20 cellular contexts compared by ENCODE assay signal in genomic region chr17:6505425-6506142, GRCh38. TPM values are rescaled to one million over a fixed set of nuclear protein-coding genes. Genes with fewer than 3 reads are reported as not detected.
DNase-seq lines count a peak whose midpoint lies in the region; ATAC-seq, FAIRE-seq and TF ChIP-seq lines count a peak whose summit lies in the region.
"Had no signal": no experiment of that assay in that cellular context is flagged by ENCODE, and none has a peak within 500 bp of the region (broad histone marks: within the 10 kb centered on the region; RNA-seq: fewer than 3 reads in every experiment).

No MANE protein-coding gene starts in this region.

- H3K79me1 ChIP-seq in mesendoderm (ENCODE audit: low read length) = no peaks in the 10 kb centered on the region

- H3K27ac Mint-ChIP-seq in Caco-2 (ENCODE audit: unreplicated experiment) = no peak overlapping the region
- H3K27ac Mint-ChIP-seq: natural killer cell treated with Interleukin-12 subunit alpha and Interleukin-12 subunit beta and Interleukin-15 and Interleukin-18, amount 100 ng/mL, for 72 hours; T-helper 17 cell had no signal

- ATAC-seq in heart left ventricle = no peak
- ATAC-seq: natural killer cell treated with Interleukin-12 subunit alpha and Interleukin-12 subunit beta and Interleukin-15 and Interleukin-18, amount 100 ng/mL, for 72 hours; T-helper 17 cell had no signal

- TF ChIP-seq POLR2A in endothelial cell of umbilical vein (IDR thresholded peaks at IDR 0.05; ENCODE audit: low read depth, low read length) (peak; percentile 52), heart left ventricle (IDR thresholded peaks at IDR 0.05) (no peak)

- H3K4me1 ChIP-seq in endothelial cell of umbilical vein (ENCODE audit: control insufficient read depth, extremely low read depth, insufficient read depth, low read length) = peaks cover 38% of the 10 kb centered on the region
- peaks cover 4% of the 10 kb centered on the region for H3K4me1 ChIP-seq in mesendoderm (ENCODE audit: control insufficient read depth, low read depth, low read length)
- H3K4me1 ChIP-seq in Caco-2 = no peaks in the 10 kb centered on the region
- H3K4me1 ChIP-seq in heart left ventricle = no peaks in the 10 kb centered on the region
- H3K4me1 ChIP-seq: left ventricle myocardium inferior had no signal

- H3K27ac ChIP-seq in endothelial cell of umbilical vein (ENCODE audit: insufficient read depth, low read depth, low read length) = peak overlapping the region; percentile 12
- no peak overlapping the region for H3K27ac ChIP-seq in mesendoderm (ENCODE audit: low read depth, low read length)
- H3K27ac ChIP-seq in heart left ventricle = no peak overlapping the region
- H3K27ac ChIP-seq: hepatocyte, left ventricle myocardium inferior, tibial artery had no signal

- H2AK5ac ChIP-seq in mesendoderm (ENCODE audit: low read length) = no peak overlapping the region

- no peak overlapping the region for H3K4me3 Mint-ChIP-seq in Caco-2 (ENCODE audit: unreplicated experiment)
- H3K4me3 Mint-ChIP-seq: natural killer cell treated with Interleukin-12 subunit alpha and Interleukin-12 subunit beta and Interleukin-15 and Interleukin-18, amount 100 ng/mL, for 72 hours; T-helper 17 cell had no signal

- H2BK15ac ChIP-seq in mesendoderm (replicated peaks; ENCODE audit: low read depth) = no peak overlapping the region

- intact Hi-C loops in endothelial cell of umbilical vein (cut with micrococcal nuclease) = loop anchor here (5.0 kb wide), 2 partner anchors 33 to 72 kb away; no protein-coding TSS in a partner anchor
- intact Hi-C loops in Caco-2 (cut with micrococcal nuclease; ENCODE audit: unreplicated experiment) = no loop called here
- intact Hi-C loops in heart left ventricle (cut with DNase I) = no loop called here

- no peak overlapping the region for H3K18ac ChIP-seq in mesendoderm (ENCODE audit: low read length)

- H3K9ac ChIP-seq in endothelial cell of umbilical vein (replicated peaks; ENCODE audit: extremely low read depth, insufficient read depth, low read length) (no peak overlapping the region), mesendoderm (ENCODE audit: low read length) (no peak overlapping the region)

- H3K23ac ChIP-seq in mesendoderm (ENCODE audit: low read length) = no peak overlapping the region

- H2BK5ac ChIP-seq in mesendoderm (ENCODE audit: low read length) = no peak overlapping the region

- no peak overlapping the region for H4K5ac ChIP-seq in mesendoderm (ENCODE audit: low read length)

- in situ Hi-C loops in ACHN (cut with HindIII; ENCODE audit: low pct_ligation_motif_present, low pct_unique_long_range_greater_than_20kb, low sequenced_read_pairs) (no loop called here), GM13976 (cut with MboI; ENCODE audit: low sequenced_read_pairs, unreplicated experiment) (no loop called here)

- H3K9me3 Mint-ChIP-seq in Caco-2 (ENCODE audit: unreplicated experiment) = no peaks in the 10 kb centered on the region
- H3K9me3 Mint-ChIP-seq: natural killer cell treated with Interleukin-12 subunit alpha and Interleukin-12 subunit beta and Interleukin-15 and Interleukin-18, amount 100 ng/mL, for 72 hours had no signal

- H3K4me2 ChIP-seq in endothelial cell of umbilical vein (ENCODE audit: insufficient read depth, low read length) (peak overlapping the region; percentile 52), mesendoderm (ENCODE audit: low read length) (no peak overlapping the region)
- H3K4me2 ChIP-seq: hepatocyte had no signal

- H3K9me1 ChIP-seq in endothelial cell of umbilical vein (replicated peaks; ENCODE audit: control insufficient read depth, extremely low read depth, insufficient read depth, low read length) = no peaks in the 10 kb centered on the region

- no peaks in the 10 kb centered on the region for H3K27me3 Mint-ChIP-seq in Caco-2 (ENCODE audit: insufficient read depth, unreplicated experiment)

- no peak overlapping the region for H3K4ac ChIP-seq in mesendoderm (ENCODE audit: low read depth, low read length)

- H3K56ac ChIP-seq in mesendoderm (ENCODE audit: low read length) = no peak overlapping the region

- DNase-seq in ACHN = peak; percentile 58
- DNase-seq in RCC 7860 (ENCODE audit: low spot score) = peak; percentile 73
- peak; percentile 56 for DNase-seq in endothelial cell of umbilical vein (ENCODE audit: low read depth, low spot score)
- DNase-seq in mesendoderm = peak; percentile 57
- DNase-seq in Caco-2 = no peak
- no peak for DNase-seq in heart left ventricle
- no peak for DNase-seq in GM13976 (ENCODE audit: low spot score)
- no peak for DNase-seq in NCI-H1092 treated with DMSO at 0.1 percent for 48 hours (lab: John Stamatoyannopoulos, UW)
- DNase-seq: activated CD4-positive, alpha-beta T cell treated with anti-CD3 and anti-CD28 coated beads for 1 hour; activated CD8-positive, alpha-beta memory T cell treated with anti-CD3 and anti-CD28 coated beads, Interleukin-2, amount 50 U/mL, for 4 hours; activated naive CD4-positive, alpha-beta T cell treated with Interleukin-2 at 50 U/mL for 16 hours; caudate nucleus; left ventricle myocardium inferior; NCI-H1930; NCI-H748 treated with DMSO at 0.1 percent for 48 hours; T-helper 17 cell had no signal

- H4K20me1 ChIP-seq in endothelial cell of umbilical vein (replicated peaks; ENCODE audit: control insufficient read depth, extremely low read depth, insufficient read depth, low read length) = no peaks in the 10 kb centered on the region

- TF ChIP-seq CTCF in endothelial cell of umbilical vein (IDR thresholded peaks at IDR 0.05; ENCODE audit: extremely low read depth in 1 of 2, insufficient read depth in 1 of 2, low read depth in 1 of 2, low read length in 2 of 2) = no peak
- no peak for TF ChIP-seq CTCF in Caco-2 (IDR thresholded peaks at IDR 0.05; ENCODE audit: insufficient read depth in 1 of 2, low read depth in 1 of 2, low read length in 1 of 2, severe bottlenecking in 1 of 2, unreplicated experiment in 1 of 2)
- TF ChIP-seq CTCF in heart left ventricle (IDR thresholded peaks at IDR 0.05) = no peak
- no peak for TF ChIP-seq CTCF in GM13976 (IDR thresholded peaks at IDR 0.05; ENCODE audit: borderline replicate concordance, control extremely low read depth, extremely low read depth, insufficient read depth, missing control alignments)

- H3K4me3 ChIP-seq in endothelial cell of umbilical vein (replicated peaks in 1 of 3; ENCODE audit: insufficient read depth in 1 of 3, low read depth in 1 of 3, low read length in 3 of 3) (no peak overlapping the region), mesendoderm (ENCODE audit: low read length) (no peak overlapping the region), Caco-2 (ENCODE audit: low read depth, low read length) (no peak overlapping the region), heart left ventricle (no peak overlapping the region)
- H3K4me3 ChIP-seq: hepatocyte, left ventricle myocardium inferior, tibial artery had no signal

- no peaks in the 10 kb centered on the region for H3K4me1 Mint-ChIP-seq in Caco-2 (ENCODE audit: low read depth, unreplicated experiment)

- dilution Hi-C loops in endothelial cell of umbilical vein (cut with MboI; ENCODE audit: extremely low pct_ligation_motif_present, low sequenced_read_pairs) = no loop called here

- H3K79me2 ChIP-seq in endothelial cell of umbilical vein (ENCODE audit: control insufficient read depth, insufficient read depth, low read length) (no peaks in the 10 kb centered on the region), mesendoderm (ENCODE audit: control insufficient read depth, insufficient read depth, low read length) (no peaks in the 10 kb centered on the region)
- H3K79me2 ChIP-seq: hepatocyte had no signal

- H3K36me3 ChIP-seq in endothelial cell of umbilical vein (ENCODE audit: control insufficient read depth in 2 of 2, extremely low read depth in 1 of 2, insufficient read depth in 2 of 2, low read length in 2 of 2) (no peaks in the 10 kb centered on the region), mesendoderm (ENCODE audit: control insufficient read depth, insufficient read depth, low read length) (no peaks in the 10 kb centered on the region), Caco-2 (ENCODE audit: control insufficient read depth, insufficient read depth, low read length) (no peaks in the 10 kb centered on the region), heart left ventricle (no peaks in the 10 kb centered on the region)
- H3K36me3 ChIP-seq: left ventricle myocardium inferior, tibial artery had no signal

- POLR2A ChIA-PET in endothelial cell of umbilical vein (lab: Charles Lee) = interaction anchor here (1.2 kb wide), 1 partner anchor 33 kb away, joined by 3 read pairs; no protein-coding TSS in a partner anchor
- POLR2A ChIA-PET in Caco-2 (lab: Charles Lee) = no interaction called here

- no peaks in the 10 kb centered on the region for H3K36me3 Mint-ChIP-seq in Caco-2 (ENCODE audit: insufficient read depth, unreplicated experiment)
- H3K36me3 Mint-ChIP-seq: natural killer cell treated with Interleukin-12 subunit alpha and Interleukin-12 subunit beta and Interleukin-15 and Interleukin-18, amount 100 ng/mL, for 72 hours had no signal

- no TSS peak for BruUV-seq in endothelial cell of umbilical vein (replicated peaks; lab: Mats Ljungman, UMichigan)
- no TSS peak for BruUV-seq in Caco-2 (replicated peaks; lab: Mats Ljungman, UMichigan)

- no peak overlapping the region for H2BK120ac ChIP-seq in mesendoderm (ENCODE audit: low read depth, low read length)

- H3K9me3 ChIP-seq in endothelial cell of umbilical vein (replicated peaks; ENCODE audit: control insufficient read depth, insufficient read depth, low read length) (no peaks in the 10 kb centered on the region), Caco-2 (no peaks in the 10 kb centered on the region), heart left ventricle (no peaks in the 10 kb centered on the region)
- H3K9me3 ChIP-seq: left ventricle myocardium inferior, tibial artery had no signal

- no peak for FAIRE-seq in RCC 7860 (lab: Jason Lieb, UNC)
- FAIRE-seq in endothelial cell of umbilical vein (lab: Jason Lieb, UNC) = peak; percentile 93
- FAIRE-seq: GM12892 had no signal

- no peak overlapping the region for H2AFZ ChIP-seq in endothelial cell of umbilical vein (ENCODE audit: low read depth, low read length)
- H2AFZ ChIP-seq: hepatocyte had no signal

- H3K27me3 ChIP-seq in endothelial cell of umbilical vein (ENCODE audit: control insufficient read depth in 2 of 2, insufficient read depth in 2 of 2, low read length in 2 of 2) (no peaks in the 10 kb centered on the region), mesendoderm (ENCODE audit: insufficient read depth, low read length, poor library complexity) (no peaks in the 10 kb centered on the region), Caco-2 (replicated peaks; ENCODE audit: control insufficient read depth, insufficient read depth, low read length) (no peaks in the 10 kb centered on the region), heart left ventricle (peaks cover 0 to 22% (median 0%) of the 10 kb centered on the region in 9 donors)
- H3K27me3 ChIP-seq: hepatocyte had no signal

- no CpG with 5 or more reads among the region's 12 CpGs for WGBS in mesendoderm (ENCODE audit: extremely low coverage, insufficient coverage, low lambda C conversion rate)
- 75 to 85% (median 80%) methylated on average over 11 to 12 of the region's 12 CpGs for WGBS in heart left ventricle, 4 donors

- no peak overlapping the region for H4K8ac ChIP-seq in mesendoderm (ENCODE audit: low read depth, low read length)

- CTCF ChIA-PET in endothelial cell of umbilical vein (lab: Charles Lee) = interaction anchor here (0.7 to 3.1 kb wide), 5 partner anchors 10 to 54 kb away, joined by 3 to 14 read pairs (median 5); no protein-coding TSS in a partner anchor
- CTCF ChIA-PET in Caco-2 (lab: Charles Lee) = no interaction called here

RNA-seq across cellular contexts. Expression of gene PITPNM3, which starts 50.8 kb away (rescaled TPM):
- total RNA-seq in endothelial cell of umbilical vein (0.76 and 1.9 TPM in 2 replicates), Caco-2 (2022) (0.32 and 0.50 TPM in 2 replicates), heart left ventricle (1 to 10 TPM in 1 of 9 donors, under 1 TPM in 8; 0.16 to 1.7 (median 0.33) TPM)
- polyA plus RNA-seq in endothelial cell of umbilical vein (1.0 and 1.1 TPM in 2 replicates), heart left ventricle (under 1 TPM; 0.23 to 0.42 TPM)
- 0.81 and 1.1 TPM in 2 replicates for polyA plus RNA-seq in endothelial cell of umbilical vein (2011; cell fraction: cytosol; rRNA removed)
- polyA plus RNA-seq in endothelial cell of umbilical vein (2011; cell fraction: nucleus; rRNA removed) = 3.0 and 3.9 TPM in 2 replicates
- 0.30 and 0.40 TPM in 2 replicates for polyA plus RNA-seq in endothelial cell of umbilical vein (2012)
- 0.85 and 1.1 TPM in 2 replicates for polyA minus RNA-seq in endothelial cell of umbilical vein
- 17.0 TPM for polyA minus RNA-seq in endothelial cell of umbilical vein (2011; cell fraction: cytosol; rRNA and poly(A)+ RNA removed)
- polyA minus RNA-seq in endothelial cell of umbilical vein (2011; cell fraction: nucleus; rRNA and poly(A)+ RNA removed) = 1.3 and 1.9 TPM in 2 replicates
- polyA plus RNA-seq in mesendoderm (2013, experiment 1 of 2) = 0.42 TPM
- 0.31 TPM for polyA plus RNA-seq in mesendoderm (2013, experiment 2 of 2)

Comparison
In these comparisons a context has a peak if more than half of its experiments do, and no peak if none do; other contexts are left out.
1. DNase-seq: peak in ACHN (single experiment), RCC 7860 (single experiment), endothelial cell of umbilical vein (single experiment) and mesendoderm (single experiment); none in Caco-2 (0 of 2), heart left ventricle (0 of 5), GM13976 (single experiment) and NCI-H1092 treated with DMSO at 0.1 percent for 48 hours (single experiment).